ENCODE assay signal across 30 cellular contexts in genomic region chr5:79285285-79285684, GRCh38.
"Had no signal": no experiment of that assay in that cellular context is flagged by ENCODE, and none has a peak within 500 bp of the region (broad histone marks: within the 10 kb centered on the region; RNA-seq: fewer than 3 reads in every experiment).

No MANE protein-coding gene starts in this region.

- H3K9me3 ChIP-seq: ascending aorta, esophagus squamous epithelium, gastroesophageal sphincter, heart right ventricle had no signal

- H3K27ac Mint-ChIP-seq: activated B cell treated with CpG ODN at 0.5 μM for 24 hours; activated CD4-positive, alpha-beta memory T cell treated with anti-CD3 and anti-CD28 coated beads, Interleukin-2, amount 10 ng/mL, durations not matched to agents 7 days and 5 days; activated CD4-positive, alpha-beta T cell treated with anti-CD3 and anti-CD28 coated beads, Interleukin-2, amount 10 ng/mL, durations not matched to agents 7 days and 5 days; activated naive CD4-positive, alpha-beta T cell treated with anti-CD3 and anti-CD28 coated beads, Interleukin-2, amount 10 ng/mL, durations not matched to agents 7 days and 5 days; activated naive CD4-positive, alpha-beta T cell treated with anti-CD3 and anti-CD28 coated beads, Interleukin-2, amount 50 U/mL, for 72 hours; activated naive CD8-positive, alpha-beta T cell treated with anti-CD3 and anti-CD28 coated beads, Interleukin-2, amount 10 ng/mL, durations not matched to agents 7 days and 5 days; activated T-helper 1 cell treated with anti-CD3 and anti-CD28 coated beads, Interleukin-12 subunit alpha, Interleukin-12 subunit beta, Interleukin-2, Interleukin-4 antibody, amounts not matched to agents 30 ng/mL and 10 ng/mL and 1 ng/mL, durations not matched to agents 14 hours and 24 hours and 36 hours; brain; effector memory CD8-positive, alpha-beta T cell; T-helper 17 cell; T-helper 2 cell treated with Interferon-gamma antibody and Interleukin-4, amounts not matched to agents 5 μg/mL and 100 μg/mL, for 36 hours had no signal

- DNase-seq: activated B cell treated with CpG ODN at 0.5 μM for 24 hours; activated CD4-positive, alpha-beta memory T cell treated with anti-CD3 and anti-CD28 coated beads, Interleukin-2, amount 10 ng/mL, durations not matched to agents 7 days and 5 days; activated CD4-positive, alpha-beta T cell treated with anti-CD3 and anti-CD28 coated beads for 4 hours; activated CD4-positive, alpha-beta T cell treated with anti-CD3 and anti-CD28 coated beads, Interleukin-2, amount 10 ng/mL, durations not matched to agents 7 days and 5 days; activated CD4-positive, alpha-beta T cell treated with anti-CD3 and anti-CD28 coated beads, Interleukin-2, amount 50 U/mL, for 4 hours; activated CD8-positive, alpha-beta memory T cell treated with anti-CD3 and anti-CD28 coated beads, Interleukin-2, amount 50 U/mL, for 48 hours; activated gamma-delta T cell; activated naive CD4-positive, alpha-beta T cell; activated naive CD4-positive, alpha-beta T cell treated with anti-CD3 and anti-CD28 coated beads, Interleukin-2, amount 10 ng/mL, durations not matched to agents 7 days and 5 days; activated naive CD8-positive, alpha-beta T cell treated with anti-CD3 and anti-CD28 coated beads, Interleukin-2, amount 10 ng/mL, durations not matched to agents 7 days and 5 days; activated T-cell treated with anti-CD3 and anti-CD28 coated beads for 4 hours; activated T-cell treated with anti-CD3 and anti-CD28 coated beads, Interleukin-2, amount 50 U/mL, for 4 hours; cortex of kidney; dermis blood vessel endothelial cell; effector CD4-positive, alpha-beta T cell; effector memory CD8-positive, alpha-beta T cell; erythroblast; esophagus squamous epithelium; heart right ventricle; T-helper 1 cell; T-helper 17 cell; T1000; WERI-Rb-1 had no signal

- H3K9me3 Mint-ChIP-seq: activated B cell treated with CpG ODN at 0.5 μM for 24 hours; activated CD4-positive, alpha-beta T cell treated with anti-CD3 and anti-CD28 coated beads, Interleukin-2, amount 10 ng/mL, durations not matched to agents 7 days and 5 days; activated naive CD4-positive, alpha-beta T cell treated with anti-CD3 and anti-CD28 coated beads, Interleukin-2, amount 10 ng/mL, durations not matched to agents 7 days and 5 days; activated T-cell treated with anti-CD3 and anti-CD28 coated beads, Interleukin-2, amount 50 U/mL, for 4 hours; activated T-helper 1 cell treated with anti-CD3 and anti-CD28 coated beads, Interleukin-12 subunit alpha, Interleukin-12 subunit beta, Interleukin-2, Interleukin-4 antibody, amounts not matched to agents 30 ng/mL and 10 ng/mL and 1 ng/mL, durations not matched to agents 14 hours and 24 hours and 36 hours; brain; effector memory CD8-positive, alpha-beta T cell; T-helper 2 cell treated with Interferon-gamma antibody and Interleukin-4, amounts not matched to agents 5 μg/mL and 100 μg/mL, for 36 hours had no signal

- H3K4me1 ChIP-seq: ascending aorta, gastroesophageal sphincter, heart right ventricle had no signal

- H3K4me3 ChIP-seq: ascending aorta, esophagus squamous epithelium, gastroesophageal sphincter, heart right ventricle had no signal

- H3K4me3 Mint-ChIP-seq: activated B cell treated with CpG ODN at 0.5 μM for 24 hours; activated CD4-positive, alpha-beta memory T cell treated with anti-CD3 and anti-CD28 coated beads, Interleukin-2, amount 10 ng/mL, durations not matched to agents 7 days and 5 days; activated CD4-positive, alpha-beta T cell treated with anti-CD3 and anti-CD28 coated beads, Interleukin-2, amount 10 ng/mL, durations not matched to agents 7 days and 5 days; activated naive CD4-positive, alpha-beta T cell treated with anti-CD3 and anti-CD28 coated beads, Interleukin-2, amount 10 ng/mL, durations not matched to agents 7 days and 5 days; activated naive CD8-positive, alpha-beta T cell treated with anti-CD3 and anti-CD28 coated beads, Interleukin-2, amount 10 ng/mL, durations not matched to agents 7 days and 5 days; activated T-cell treated with anti-CD3 and anti-CD28 coated beads, Interleukin-2, amount 50 U/mL, for 4 hours; activated T-helper 1 cell treated with anti-CD3 and anti-CD28 coated beads, Interleukin-12 subunit alpha, Interleukin-12 subunit beta, Interleukin-2, Interleukin-4 antibody, amounts not matched to agents 30 ng/mL and 10 ng/mL and 1 ng/mL, durations not matched to agents 14 hours and 24 hours and 36 hours; brain; effector memory CD8-positive, alpha-beta T cell; T-helper 2 cell treated with Interferon-gamma antibody and Interleukin-4, amounts not matched to agents 5 μg/mL and 100 μg/mL, for 36 hours had no signal

- H3K4me1 Mint-ChIP-seq: activated B cell treated with CpG ODN at 0.5 μM for 24 hours, brain had no signal

- H3K27me3 ChIP-seq: ascending aorta, esophagus squamous epithelium, gastroesophageal sphincter, heart right ventricle had no signal

- H3K27ac ChIP-seq: ascending aorta, esophagus squamous epithelium, gastroesophageal sphincter, heart right ventricle, WERI-Rb-1 had no signal

- H3K27me3 Mint-ChIP-seq: activated B cell treated with CpG ODN at 0.5 μM for 24 hours; activated CD4-positive, alpha-beta memory T cell treated with anti-CD3 and anti-CD28 coated beads, Interleukin-2, amount 10 ng/mL, durations not matched to agents 7 days and 5 days; activated CD4-positive, alpha-beta T cell treated with anti-CD3 and anti-CD28 coated beads, Interleukin-2, amount 10 ng/mL, durations not matched to agents 7 days and 5 days; activated naive CD4-positive, alpha-beta T cell treated with anti-CD3 and anti-CD28 coated beads, Interleukin-2, amount 10 ng/mL, durations not matched to agents 7 days and 5 days; activated naive CD8-positive, alpha-beta T cell treated with anti-CD3 and anti-CD28 coated beads, Interleukin-2, amount 10 ng/mL, durations not matched to agents 7 days and 5 days; brain; effector memory CD8-positive, alpha-beta T cell; T-helper 17 cell had no signal

- ATAC-seq: activated CD4-positive, CD25-positive, alpha-beta regulatory T cell treated with anti-CD3 and anti-CD28 coated beads, Interleukin-2, amount 50 U/mL, for 24 hours; activated T-cell treated with anti-CD3 and anti-CD28 coated beads, Interleukin-2, amount 50 U/mL, for 4 hours; effector memory CD8-positive, alpha-beta T cell; gastroesophageal sphincter; heart right ventricle; T-helper 17 cell had no signal
